1 cellular context compared by ENCODE assay signal in the genomic region with DNA sequence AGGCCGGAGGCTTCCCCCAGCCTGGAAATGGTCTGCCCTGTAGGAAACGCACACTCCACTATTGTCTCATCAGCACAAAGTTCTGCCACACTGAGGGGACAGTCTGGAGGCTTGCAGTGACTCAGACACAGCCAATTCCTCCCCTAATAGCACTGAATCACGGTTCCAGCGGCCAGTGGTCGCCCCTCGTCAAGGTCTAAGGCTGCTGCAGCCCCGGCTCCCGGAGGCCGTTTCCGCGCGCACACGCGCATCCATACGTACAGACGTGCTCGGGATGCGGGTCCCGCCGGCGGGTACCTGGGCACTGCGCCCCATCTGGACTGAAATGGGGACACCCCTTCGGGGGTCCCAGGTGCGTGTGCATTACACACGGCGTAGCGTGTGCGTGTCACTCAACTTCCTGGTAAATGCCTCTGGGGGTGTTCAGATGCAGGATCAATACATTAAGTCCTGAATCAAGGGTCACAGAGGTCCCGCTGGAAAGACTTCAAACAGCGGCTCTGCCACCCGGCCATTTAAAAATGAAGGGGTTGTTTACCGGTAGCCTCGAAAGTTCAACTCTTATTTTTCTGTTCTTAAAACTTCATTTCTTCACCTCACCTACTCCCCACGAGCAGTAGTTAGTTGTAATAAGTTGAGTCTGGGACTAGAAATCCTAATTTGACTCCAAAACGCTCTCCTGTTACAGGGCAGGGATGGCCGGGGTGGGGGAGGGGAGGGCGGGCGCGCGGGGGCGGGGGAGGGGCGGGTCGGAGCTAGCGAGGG.
TF ChIP-seq lines count a peak whose summit lies in the region.

No MANE protein-coding gene starts in this region.

TF ChIP-seq in HepG2, 621 proteins besides CTCF, POLR2A, EP300 and RAD21 (continued from another document and continues in another):
- TF ChIP-seq HOXD1 (CRISPR knock-in tag; IDR thresholded peaks at IDR 0.05) (no peak), ZNF891 (CRISPR knock-in tag; IDR thresholded peaks at IDR 0.05) (0 out of 2 replicates have a peak, but pooled peaks have one; percentile 40), HNRNPLL (IDR thresholded peaks at IDR 0.05; ENCODE audit: low read depth, low read length, poor library complexity, severe bottlenecking) (peak; percentile 74), MATR3 (CRISPR knock-in tag; IDR thresholded peaks at IDR 0.05) (no peak), XRCC5 (optimal IDR thresholded peaks at IDR 0.05; ENCODE audit: low read length) (peak; percentile 7), ZNF12 (CRISPR knock-in tag; IDR thresholded peaks at IDR 0.05) (no peak), NFIB (CRISPR knock-in tag; IDR thresholded peaks at IDR 0.05; ENCODE audit: borderline replicate concordance) (no peak), ZNF766 (CRISPR knock-in tag; IDR thresholded peaks at IDR 0.05; ENCODE audit: borderline replicate concordance) (0 out of 2 replicates have a peak, but pooled peaks have one; percentile 42), MAZ (IDR thresholded peaks at IDR 0.05; ENCODE audit: borderline replicate concordance, low read depth, low read length) (no peak), MAZ (CRISPR knock-in tag; IDR thresholded peaks at IDR 0.05; ENCODE audit: low read depth) (no peak), ZFAT (CRISPR knock-in tag; conservative IDR thresholded peaks at IDR 0.05) (no peak), TBX2 (CRISPR knock-in tag; IDR thresholded peaks at IDR 0.05; ENCODE audit: borderline replicate concordance) (peak; percentile 39; the same call in 1 of the 2 replicates), NR2F1 (CRISPR knock-in tag; IDR thresholded peaks at IDR 0.05) (peak in 1 of 2 experiments; percentile 60; a peak in 2 of 4 replicates), MEF2D (CRISPR knock-in tag; IDR thresholded peaks at IDR 0.05) (no peak), ZNF7 (CRISPR knock-in tag; IDR thresholded peaks at IDR 0.05) (no peak), ZFP1 (CRISPR knock-in tag; IDR thresholded peaks at IDR 0.05) (no peak), ZNF17 (CRISPR knock-in tag; IDR thresholded peaks at IDR 0.05) (no peak), MIXL1 (CRISPR knock-in tag; IDR thresholded peaks at IDR 0.05) (no peak), HDAC6 (IDR thresholded peaks at IDR 0.05; ENCODE audit: low read depth, low read length) (no peak), NFE2 (CRISPR knock-in tag; IDR thresholded peaks at IDR 0.05) (no peak), ZNF382 (CRISPR knock-in tag; IDR thresholded peaks at IDR 0.05; ENCODE audit: borderline replicate concordance) (no peak), PHF21A (CRISPR knock-in tag; IDR thresholded peaks at IDR 0.05) (no peak), MED8 (CRISPR knock-in tag; IDR thresholded peaks at IDR 0.05; ENCODE audit: insufficient replicate concordance) (no peak), ZNF607 (CRISPR knock-in tag; IDR thresholded peaks at IDR 0.05; ENCODE audit: borderline replicate concordance) (no peak), ZNF530 (CRISPR knock-in tag; IDR thresholded peaks at IDR 0.05; ENCODE audit: low read depth) (no peak), KDM5B (CRISPR knock-in tag; IDR thresholded peaks at IDR 0.05; ENCODE audit: borderline replicate concordance) (no peak; the same call in 1 of the 2 replicates), REXO4 (CRISPR knock-in tag; IDR thresholded peaks at IDR 0.05; ENCODE audit: borderline replicate concordance) (no peak), JUND (CRISPR knock-in tag; IDR thresholded peaks at IDR 0.05) (no peak), KLF13 (CRISPR knock-in tag; IDR thresholded peaks at IDR 0.05) (no peak), RBM39 (IDR thresholded peaks at IDR 0.05; ENCODE audit: low read depth, low read length, poor library complexity, severe bottlenecking) (no peak), ZNF121 (CRISPR knock-in tag; IDR thresholded peaks at IDR 0.05) (no peak), GATA4 (IDR thresholded peaks at IDR 0.05; ENCODE audit: borderline replicate concordance, low read depth) (no peak), NKX3-1 (CRISPR knock-in tag; IDR thresholded peaks at IDR 0.05) (0 out of 2 replicates have a peak, but pooled peaks have one; percentile 59), THAP11 (CRISPR knock-in tag; IDR thresholded peaks at IDR 0.05) (no peak), ZNF782 (CRISPR knock-in tag; IDR thresholded peaks at IDR 0.05; ENCODE audit: borderline replicate concordance) (no peak), ZNF883 (CRISPR knock-in tag; IDR thresholded peaks at IDR 0.05; ENCODE audit: not compliant biosample characterization) (peak; percentile 21)
- TF ChIP-seq, protein P1, sequence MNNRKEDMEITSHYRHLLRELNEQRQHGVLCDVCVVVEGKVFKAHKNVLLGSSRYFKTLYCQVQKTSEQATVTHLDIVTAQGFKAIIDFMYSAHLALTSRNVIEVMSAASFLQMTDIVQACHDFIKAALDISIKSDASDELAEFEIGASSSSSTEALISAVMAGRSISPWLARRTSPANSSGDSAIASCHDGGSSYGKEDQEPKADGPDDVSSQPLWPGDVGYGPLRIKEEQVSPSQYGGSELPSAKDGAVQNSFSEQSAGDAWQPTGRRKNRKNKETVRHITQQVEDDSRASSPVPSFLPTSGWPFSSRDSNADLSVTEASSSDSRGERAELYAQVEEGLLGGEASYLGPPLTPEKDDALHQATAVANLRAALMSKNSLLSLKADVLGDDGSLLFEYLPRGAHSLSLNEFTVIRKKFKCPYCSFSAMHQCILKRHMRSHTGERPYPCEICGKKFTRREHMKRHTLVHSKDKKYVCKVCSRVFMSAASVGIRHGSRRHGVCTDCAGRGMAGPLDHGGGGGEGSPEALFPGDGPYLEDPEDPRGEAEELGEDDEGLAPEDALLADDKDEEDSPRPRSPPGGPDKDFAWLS (CRISPR knock-in tag; IDR thresholded peaks at IDR 0.05; ENCODE audit: borderline replicate concordance): no peak
- TF ChIP-seq, protein P2, sequence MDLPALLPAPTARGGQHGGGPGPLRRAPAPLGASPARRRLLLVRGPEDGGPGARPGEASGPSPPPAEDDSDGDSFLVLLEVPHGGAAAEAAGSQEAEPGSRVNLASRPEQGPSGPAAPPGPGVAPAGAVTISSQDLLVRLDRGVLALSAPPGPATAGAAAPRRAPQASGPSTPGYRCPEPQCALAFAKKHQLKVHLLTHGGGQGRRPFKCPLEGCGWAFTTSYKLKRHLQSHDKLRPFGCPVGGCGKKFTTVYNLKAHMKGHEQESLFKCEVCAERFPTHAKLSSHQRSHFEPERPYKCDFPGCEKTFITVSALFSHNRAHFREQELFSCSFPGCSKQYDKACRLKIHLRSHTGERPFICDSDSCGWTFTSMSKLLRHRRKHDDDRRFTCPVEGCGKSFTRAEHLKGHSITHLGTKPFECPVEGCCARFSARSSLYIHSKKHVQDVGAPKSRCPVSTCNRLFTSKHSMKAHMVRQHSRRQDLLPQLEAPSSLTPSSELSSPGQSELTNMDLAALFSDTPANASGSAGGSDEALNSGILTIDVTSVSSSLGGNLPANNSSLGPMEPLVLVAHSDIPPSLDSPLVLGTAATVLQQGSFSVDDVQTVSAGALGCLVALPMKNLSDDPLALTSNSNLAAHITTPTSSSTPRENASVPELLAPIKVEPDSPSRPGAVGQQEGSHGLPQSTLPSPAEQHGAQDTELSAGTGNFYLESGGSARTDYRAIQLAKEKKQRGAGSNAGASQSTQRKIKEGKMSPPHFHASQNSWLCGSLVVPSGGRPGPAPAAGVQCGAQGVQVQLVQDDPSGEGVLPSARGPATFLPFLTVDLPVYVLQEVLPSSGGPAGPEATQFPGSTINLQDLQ (CRISPR knock-in tag; IDR thresholded peaks at IDR 0.05): no peak
- TF ChIP-seq, protein P3, sequence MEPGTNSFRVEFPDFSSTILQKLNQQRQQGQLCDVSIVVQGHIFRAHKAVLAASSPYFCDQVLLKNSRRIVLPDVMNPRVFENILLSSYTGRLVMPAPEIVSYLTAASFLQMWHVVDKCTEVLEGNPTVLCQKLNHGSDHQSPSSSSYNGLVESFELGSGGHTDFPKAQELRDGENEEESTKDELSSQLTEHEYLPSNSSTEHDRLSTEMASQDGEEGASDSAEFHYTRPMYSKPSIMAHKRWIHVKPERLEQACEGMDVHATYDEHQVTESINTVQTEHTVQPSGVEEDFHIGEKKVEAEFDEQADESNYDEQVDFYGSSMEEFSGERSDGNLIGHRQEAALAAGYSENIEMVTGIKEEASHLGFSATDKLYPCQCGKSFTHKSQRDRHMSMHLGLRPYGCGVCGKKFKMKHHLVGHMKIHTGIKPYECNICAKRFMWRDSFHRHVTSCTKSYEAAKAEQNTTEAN (CRISPR knock-in tag; conservative IDR thresholded peaks at IDR 0.05): peak; percentile 54; the same call in 1 of the 2 replicates
- TF ChIP-seq, protein P4, sequence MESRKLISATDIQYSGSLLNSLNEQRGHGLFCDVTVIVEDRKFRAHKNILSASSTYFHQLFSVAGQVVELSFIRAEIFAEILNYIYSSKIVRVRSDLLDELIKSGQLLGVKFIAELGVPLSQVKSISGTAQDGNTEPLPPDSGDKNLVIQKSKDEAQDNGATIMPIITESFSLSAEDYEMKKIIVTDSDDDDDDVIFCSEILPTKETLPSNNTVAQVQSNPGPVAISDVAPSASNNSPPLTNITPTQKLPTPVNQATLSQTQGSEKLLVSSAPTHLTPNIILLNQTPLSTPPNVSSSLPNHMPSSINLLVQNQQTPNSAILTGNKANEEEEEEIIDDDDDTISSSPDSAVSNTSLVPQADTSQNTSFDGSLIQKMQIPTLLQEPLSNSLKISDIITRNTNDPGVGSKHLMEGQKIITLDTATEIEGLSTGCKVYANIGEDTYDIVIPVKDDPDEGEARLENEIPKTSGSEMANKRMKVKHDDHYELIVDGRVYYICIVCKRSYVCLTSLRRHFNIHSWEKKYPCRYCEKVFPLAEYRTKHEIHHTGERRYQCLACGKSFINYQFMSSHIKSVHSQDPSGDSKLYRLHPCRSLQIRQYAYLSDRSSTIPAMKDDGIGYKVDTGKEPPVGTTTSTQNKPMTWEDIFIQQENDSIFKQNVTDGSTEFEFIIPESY (CRISPR knock-in tag; IDR thresholded peaks at IDR 0.05): no peak
- TF ChIP-seq, protein P5, sequence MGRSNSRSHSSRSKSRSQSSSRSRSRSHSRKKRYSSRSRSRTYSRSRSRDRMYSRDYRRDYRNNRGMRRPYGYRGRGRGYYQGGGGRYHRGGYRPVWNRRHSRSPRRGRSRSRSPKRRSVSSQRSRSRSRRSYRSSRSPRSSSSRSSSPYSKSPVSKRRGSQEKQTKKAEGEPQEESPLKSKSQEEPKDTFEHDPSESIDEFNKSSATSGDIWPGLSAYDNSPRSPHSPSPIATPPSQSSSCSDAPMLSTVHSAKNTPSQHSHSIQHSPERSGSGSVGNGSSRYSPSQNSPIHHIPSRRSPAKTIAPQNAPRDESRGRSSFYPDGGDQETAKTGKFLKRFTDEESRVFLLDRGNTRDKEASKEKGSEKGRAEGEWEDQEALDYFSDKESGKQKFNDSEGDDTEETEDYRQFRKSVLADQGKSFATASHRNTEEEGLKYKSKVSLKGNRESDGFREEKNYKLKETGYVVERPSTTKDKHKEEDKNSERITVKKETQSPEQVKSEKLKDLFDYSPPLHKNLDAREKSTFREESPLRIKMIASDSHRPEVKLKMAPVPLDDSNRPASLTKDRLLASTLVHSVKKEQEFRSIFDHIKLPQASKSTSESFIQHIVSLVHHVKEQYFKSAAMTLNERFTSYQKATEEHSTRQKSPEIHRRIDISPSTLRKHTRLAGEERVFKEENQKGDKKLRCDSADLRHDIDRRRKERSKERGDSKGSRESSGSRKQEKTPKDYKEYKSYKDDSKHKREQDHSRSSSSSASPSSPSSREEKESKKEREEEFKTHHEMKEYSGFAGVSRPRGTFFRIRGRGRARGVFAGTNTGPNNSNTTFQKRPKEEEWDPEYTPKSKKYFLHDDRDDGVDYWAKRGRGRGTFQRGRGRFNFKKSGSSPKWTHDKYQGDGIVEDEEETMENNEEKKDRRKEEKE (IDR thresholded peaks at IDR 0.05): no peak
- TF ChIP-seq, protein P6, sequence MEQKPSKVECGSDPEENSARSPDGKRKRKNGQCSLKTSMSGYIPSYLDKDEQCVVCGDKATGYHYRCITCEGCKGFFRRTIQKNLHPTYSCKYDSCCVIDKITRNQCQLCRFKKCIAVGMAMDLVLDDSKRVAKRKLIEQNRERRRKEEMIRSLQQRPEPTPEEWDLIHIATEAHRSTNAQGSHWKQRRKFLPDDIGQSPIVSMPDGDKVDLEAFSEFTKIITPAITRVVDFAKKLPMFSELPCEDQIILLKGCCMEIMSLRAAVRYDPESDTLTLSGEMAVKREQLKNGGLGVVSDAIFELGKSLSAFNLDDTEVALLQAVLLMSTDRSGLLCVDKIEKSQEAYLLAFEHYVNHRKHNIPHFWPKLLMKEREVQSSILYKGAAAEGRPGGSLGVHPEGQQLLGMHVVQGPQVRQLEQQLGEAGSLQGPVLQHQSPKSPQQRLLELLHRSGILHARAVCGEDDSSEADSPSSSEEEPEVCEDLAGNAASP (CRISPR knock-in tag; IDR thresholded peaks at IDR 0.05; ENCODE audit: borderline replicate concordance): no peak
- TF ChIP-seq, protein P7, sequence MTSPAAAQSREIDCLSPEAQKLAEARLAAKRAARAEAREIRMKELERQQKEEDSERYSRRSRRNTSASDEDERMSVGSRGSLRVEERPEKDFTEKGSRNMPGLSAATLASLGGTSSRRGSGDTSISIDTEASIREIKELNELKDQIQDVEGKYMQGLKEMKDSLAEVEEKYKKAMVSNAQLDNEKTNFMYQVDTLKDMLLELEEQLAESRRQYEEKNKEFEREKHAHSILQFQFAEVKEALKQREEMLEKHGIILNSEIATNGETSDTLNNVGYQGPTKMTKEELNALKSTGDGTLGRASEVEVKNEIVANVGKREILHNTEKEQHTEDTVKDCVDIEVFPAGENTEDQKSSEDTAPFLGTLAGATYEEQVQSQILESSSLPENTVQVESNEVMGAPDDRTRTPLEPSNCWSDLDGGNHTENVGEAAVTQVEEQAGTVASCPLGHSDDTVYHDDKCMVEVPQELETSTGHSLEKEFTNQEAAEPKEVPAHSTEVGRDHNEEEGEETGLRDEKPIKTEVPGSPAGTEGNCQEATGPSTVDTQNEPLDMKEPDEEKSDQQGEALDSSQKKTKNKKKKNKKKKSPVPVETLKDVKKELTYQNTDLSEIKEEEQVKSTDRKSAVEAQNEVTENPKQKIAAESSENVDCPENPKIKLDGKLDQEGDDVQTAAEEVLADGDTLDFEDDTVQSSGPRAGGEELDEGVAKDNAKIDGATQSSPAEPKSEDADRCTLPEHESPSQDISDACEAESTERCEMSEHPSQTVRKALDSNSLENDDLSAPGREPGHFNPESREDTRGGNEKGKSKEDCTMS (CRISPR knock-in tag; conservative IDR thresholded peaks at IDR 0.05): no peak
- TF ChIP-seq, protein P8, sequence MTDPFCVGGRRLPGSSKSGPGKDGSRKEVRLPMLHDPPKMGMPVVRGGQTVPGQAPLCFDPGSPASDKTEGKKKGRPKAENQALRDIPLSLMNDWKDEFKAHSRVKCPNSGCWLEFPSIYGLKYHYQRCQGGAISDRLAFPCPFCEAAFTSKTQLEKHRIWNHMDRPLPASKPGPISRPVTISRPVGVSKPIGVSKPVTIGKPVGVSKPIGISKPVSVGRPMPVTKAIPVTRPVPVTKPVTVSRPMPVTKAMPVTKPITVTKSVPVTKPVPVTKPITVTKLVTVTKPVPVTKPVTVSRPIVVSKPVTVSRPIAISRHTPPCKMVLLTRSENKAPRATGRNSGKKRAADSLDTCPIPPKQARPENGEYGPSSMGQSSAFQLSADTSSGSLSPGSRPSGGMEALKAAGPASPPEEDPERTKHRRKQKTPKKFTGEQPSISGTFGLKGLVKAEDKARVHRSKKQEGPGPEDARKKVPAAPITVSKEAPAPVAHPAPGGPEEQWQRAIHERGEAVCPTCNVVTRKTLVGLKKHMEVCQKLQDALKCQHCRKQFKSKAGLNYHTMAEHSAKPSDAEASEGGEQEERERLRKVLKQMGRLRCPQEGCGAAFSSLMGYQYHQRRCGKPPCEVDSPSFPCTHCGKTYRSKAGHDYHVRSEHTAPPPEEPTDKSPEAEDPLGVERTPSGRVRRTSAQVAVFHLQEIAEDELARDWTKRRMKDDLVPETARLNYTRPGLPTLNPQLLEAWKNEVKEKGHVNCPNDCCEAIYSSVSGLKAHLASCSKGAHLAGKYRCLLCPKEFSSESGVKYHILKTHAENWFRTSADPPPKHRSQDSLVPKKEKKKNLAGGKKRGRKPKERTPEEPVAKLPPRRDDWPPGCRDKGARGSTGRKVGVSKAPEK (CRISPR knock-in tag; IDR thresholded peaks at IDR 0.05; ENCODE audit: borderline replicate concordance): no peak
